ENCODE assay signal across 27 cellular contexts in genomic region chr3:134474956-134475355, GRCh38.
"Had no signal": no experiment of that assay in that cellular context is flagged by ENCODE, and none has a peak within 500 bp of the region (broad histone marks: within the 10 kb centered on the region; RNA-seq: fewer than 3 reads in every experiment).

No MANE protein-coding gene starts in this region.

- H3K27ac Mint-ChIP-seq: activated B cell treated with CpG ODN at 0.5 μM for 24 hours; activated CD8-positive, alpha-beta T cell treated with anti-CD3 and anti-CD28 coated beads for 36 hours; activated T-helper 17 cell treated with anti-CD3 and anti-CD28 coated beads, Interleukin-2, amount 50 U/mL, for 72 hours; T-helper 2 cell treated with Interferon-gamma antibody and Interleukin-4, amounts not matched to agents 5 μg/mL and 100 μg/mL, for 36 hours had no signal

- H3K9me3 Mint-ChIP-seq: activated B cell treated with CpG ODN at 0.5 μM for 24 hours; activated CD8-positive, alpha-beta T cell treated with anti-CD3 and anti-CD28 coated beads for 36 hours; activated T-cell treated with anti-CD3 and anti-CD28 coated beads, Interleukin-2, amount 50 U/mL, for 4 hours; activated T-helper 17 cell treated with anti-CD3 and anti-CD28 coated beads, Interleukin-2, amount 50 U/mL, for 72 hours; central memory CD8-positive, alpha-beta T cell; naive thymus-derived CD4-positive, alpha-beta T cell; neural crest cell; T-helper 2 cell treated with Interferon-gamma antibody and Interleukin-4, amounts not matched to agents 5 μg/mL and 100 μg/mL, for 36 hours had no signal

- H3K4me1 Mint-ChIP-seq: activated T-helper 17 cell treated with anti-CD3 and anti-CD28 coated beads, Interleukin-2, amount 50 U/mL, for 72 hours; central memory CD8-positive, alpha-beta T cell had no signal

- H3K27me3 Mint-ChIP-seq: activated B cell treated with CpG ODN at 0.5 μM for 24 hours; activated CD8-positive, alpha-beta T cell treated with anti-CD3 and anti-CD28 coated beads for 36 hours; activated T-helper 17 cell treated with anti-CD3 and anti-CD28 coated beads, Interleukin-2, amount 50 U/mL, for 72 hours; central memory CD8-positive, alpha-beta T cell; naive thymus-derived CD4-positive, alpha-beta T cell had no signal

- H3K27me3 ChIP-seq: gastroesophageal sphincter, hepatocyte, pancreas, right atrium auricular region, tibial nerve had no signal

- H3K4me3 ChIP-seq: gastroesophageal sphincter, hepatocyte, pancreas, right atrium auricular region, smooth muscle cell, tibial nerve had no signal

- H3K9me3 ChIP-seq: gastroesophageal sphincter, pancreas, right atrium auricular region, tibial nerve had no signal

- ATAC-seq: activated CD8-positive, alpha-beta T cell treated with anti-CD3 and anti-CD28 coated beads for 36 hours; activated T-cell treated with anti-CD3 and anti-CD28 coated beads, Interleukin-2, amount 50 U/mL, for 4 hours; activated T-helper 17 cell treated with anti-CD3 and anti-CD28 coated beads, Interleukin-2, amount 50 U/mL, for 72 hours; gastroesophageal sphincter; left cardiac atrium; naive thymus-derived CD4-positive, alpha-beta T cell; pancreas had no signal

- H3K4me3 Mint-ChIP-seq: activated B cell treated with CpG ODN at 0.5 μM for 24 hours; activated CD8-positive, alpha-beta T cell treated with anti-CD3 and anti-CD28 coated beads for 36 hours; activated T-cell treated with anti-CD3 and anti-CD28 coated beads, Interleukin-2, amount 50 U/mL, for 4 hours; activated T-helper 17 cell treated with anti-CD3 and anti-CD28 coated beads, Interleukin-2, amount 50 U/mL, for 72 hours; central memory CD8-positive, alpha-beta T cell; naive thymus-derived CD4-positive, alpha-beta T cell; neural crest cell; T-helper 2 cell treated with Interferon-gamma antibody and Interleukin-4, amounts not matched to agents 5 μg/mL and 100 μg/mL, for 36 hours had no signal

- H3K27ac ChIP-seq: hepatocyte, pancreas, right atrium auricular region had no signal

- DNase-seq: activated B cell treated with CpG ODN at 0.5 μM for 24 hours; activated CD4-positive, alpha-beta T cell treated with anti-CD3 and anti-CD28 coated beads, Interleukin-2, amount 50 U/mL, for 1 hour; activated CD8-positive, alpha-beta T cell treated with anti-CD3 and anti-CD28 coated beads for 36 hours; activated gamma-delta T cell treated with Interleukin-2 at 50 U/mL for 16 hours; activated naive CD4-positive, alpha-beta T cell treated with anti-CD3 and anti-CD28 coated beads, Interleukin-2, amount 50 U/mL, for 16 hours; activated T-cell treated with anti-CD3 and anti-CD28 coated beads, Interleukin-2, amount 50 U/mL, for 4 hours; amygdala; dermis blood vessel endothelial cell; effector CD4-positive, alpha-beta T cell; islet precursor cell; left cardiac atrium; midbrain; naive thymus-derived CD4-positive, alpha-beta T cell; nucleus accumbens; pancreas; stimulated activated CD4-positive, alpha-beta T cell treated with anti-CD3 and anti-CD28 coated beads, Interleukin-1b, Interleukin-23, amount 100 ng/mL, for 48 hours; stimulated activated naive CD4-positive, alpha-beta T cell; T-helper 1 cell had no signal
